ENCODE assay signal across 17 cellular contexts in the genomic region with DNA sequence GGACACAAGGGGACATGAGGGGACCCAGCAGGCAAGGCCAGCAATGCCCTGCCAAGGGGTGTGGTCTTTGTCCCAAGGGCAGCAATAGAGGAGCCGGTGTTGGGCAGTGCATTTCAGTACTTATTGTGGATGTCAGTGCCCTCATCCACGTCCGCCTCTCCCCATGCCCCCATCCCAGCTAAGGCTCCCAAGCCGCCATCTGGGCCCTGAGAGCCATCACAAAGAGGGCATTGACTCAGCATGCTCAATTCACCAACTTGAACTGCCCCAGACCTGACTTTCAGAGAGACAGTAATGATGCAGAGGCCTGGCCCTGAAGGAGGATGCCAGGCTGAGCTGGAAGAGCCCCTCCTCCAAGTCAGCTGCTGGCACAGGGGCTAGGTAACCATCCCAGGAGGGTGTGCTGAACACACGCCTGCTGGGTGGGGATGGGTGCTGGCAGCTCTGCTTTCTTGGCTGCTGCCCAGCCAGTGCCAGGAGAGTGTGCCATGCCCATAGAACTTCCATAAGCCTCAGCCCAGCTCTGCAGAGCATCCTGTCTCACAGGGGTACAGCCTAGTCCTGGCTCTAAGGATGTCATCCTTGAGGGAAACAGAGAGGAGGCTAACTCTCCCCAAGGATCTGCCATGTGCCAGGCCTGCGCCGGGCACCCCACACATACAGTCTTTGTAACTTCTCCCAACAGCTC. TPM values are rescaled to one million over a fixed set of nuclear protein-coding genes. Genes with fewer than 3 reads are reported as not detected.
DNase-seq lines count a peak whose midpoint lies in the region; ATAC-seq and TF ChIP-seq lines count a peak whose summit lies in the region.
"Had no signal": no experiment of that assay in that cellular context is flagged by ENCODE, and none has a peak within 500 bp of the region (broad histone marks: within the 10 kb centered on the region; RNA-seq: fewer than 3 reads in every experiment).

No MANE protein-coding gene starts in this region.

- no peak for ATAC-seq in natural killer cell treated with Interleukin-12 subunit alpha and Interleukin-12 subunit beta and Interleukin-15 and Interleukin-18, amount 100 ng/mL, for 72 hours
- ATAC-seq in HG02642 (IDR thresholded peaks at IDR 0.05; ENCODE audit: poor library complexity, unreplicated experiment): no peak
- ATAC-seq: esophagus mucosa, GM23338 had no signal

- no peak for TF ChIP-seq POLR2A in prostate gland (IDR thresholded peaks at IDR 0.05)

- H3K27ac ChIP-seq in temporal lobe (ENCODE audit: low read depth, low read length) (peak overlapping the region; percentile 76), prostate gland (no peak overlapping the region)

- H3K4me3 ChIP-seq in prostate gland: no peak overlapping the region
- H3K4me3 ChIP-seq: GM23338 had no signal

- intact Hi-C loops in prostate gland (cut with DNase I): no loop called here

- no peaks in the 10 kb centered on the region for H3K27me3 ChIP-seq in prostate gland (replicated peaks; ENCODE audit: insufficient read depth)

- H3K4me1 ChIP-seq in prostate gland (replicated peaks): peaks cover 11% of the 10 kb centered on the region

- H3K9me3 ChIP-seq in prostate gland: no peaks in the 10 kb centered on the region

- H3K36me3 Mint-ChIP-seq in natural killer cell treated with Interleukin-12 subunit alpha and Interleukin-12 subunit beta and Interleukin-15 and Interleukin-18, amount 100 ng/mL, for 72 hours: no peaks in the 10 kb centered on the region
- H3K36me3 Mint-ChIP-seq: mesothelial cell of epicardium had no signal

- H3K27ac Mint-ChIP-seq in natural killer cell treated with Interleukin-12 subunit alpha and Interleukin-12 subunit beta and Interleukin-15 and Interleukin-18, amount 100 ng/mL, for 72 hours: no peak overlapping the region
- H3K27ac Mint-ChIP-seq: activated naive CD4-positive, alpha-beta T cell treated with anti-CD3 and anti-CD28 coated beads for 36 hours; GM23338; mesothelial cell of epicardium had no signal

- 84% methylated on average over 7 of the region's 7 CpGs for WGBS in prostate gland

- no peaks in the 10 kb centered on the region for H3K9me3 Mint-ChIP-seq in natural killer cell treated with Interleukin-12 subunit alpha and Interleukin-12 subunit beta and Interleukin-15 and Interleukin-18, amount 100 ng/mL, for 72 hours
- H3K9me3 Mint-ChIP-seq: activated naive CD4-positive, alpha-beta T cell treated with anti-CD3 and anti-CD28 coated beads for 36 hours; GM23338; mesothelial cell of epicardium had no signal

- no peak overlapping the region for H3K4me3 Mint-ChIP-seq in natural killer cell treated with Interleukin-12 subunit alpha and Interleukin-12 subunit beta and Interleukin-15 and Interleukin-18, amount 100 ng/mL, for 72 hours
- H3K4me3 Mint-ChIP-seq: activated naive CD4-positive, alpha-beta T cell treated with anti-CD3 and anti-CD28 coated beads for 36 hours; CD14-positive monocyte; GM23338; mesothelial cell of epicardium had no signal

- DNase-seq in NCI-H345 (lab: John Stamatoyannopoulos, UW): peak; percentile 2
- no peak for DNase-seq in NCI-H345 treated with DMSO at 0.1 percent for 48 hours (lab: John Stamatoyannopoulos, UW; ENCODE audit: unreplicated experiment)
- peak; percentile 87 for DNase-seq in globus pallidus (ENCODE audit: low spot score)
- DNase-seq in myocyte (ENCODE audit: low read depth): peak; percentile 40
- no peak for DNase-seq in natural killer cell treated with Interleukin-12 subunit alpha and Interleukin-12 subunit beta and Interleukin-15 and Interleukin-18, amount 100 ng/mL, for 72 hours (ENCODE audit: low spot score)
- no peak for DNase-seq in prostate gland (ENCODE audit: low spot score)
- DNase-seq: activated CD4-positive, alpha-beta T cell treated with anti-CD3 and anti-CD28 coated beads, Interleukin-2, amount 50 U/mL, for 48 hours; activated naive CD4-positive, alpha-beta T cell treated with anti-CD3 and anti-CD28 coated beads for 36 hours; DMS79 treated with DMSO at 0.1 percent for 48 hours; RPMI8226; small intestine had no signal

- peaks cover 0 to under 1% of the 10 kb centered on the region in 2 donors for H3K4me1 Mint-ChIP-seq in natural killer cell treated with Interleukin-12 subunit alpha and Interleukin-12 subunit beta and Interleukin-15 and Interleukin-18, amount 100 ng/mL, for 72 hours (ENCODE audit: low read depth in 2 of 2)

- peaks cover 0 to 5% of the 10 kb centered on the region in 2 donors for H3K27me3 Mint-ChIP-seq in natural killer cell treated with Interleukin-12 subunit alpha and Interleukin-12 subunit beta and Interleukin-15 and Interleukin-18, amount 100 ng/mL, for 72 hours

- TF ChIP-seq CTCF in prostate gland (IDR thresholded peaks at IDR 0.05): no peak

- no peaks in the 10 kb centered on the region for H3K36me3 ChIP-seq in prostate gland

RNA-seq across cellular contexts. Expression of a gene that starts 46.5 kb away (rescaled TPM):
- total RNA-seq in myocyte (18.6 and 35.3 TPM in 2 replicates), temporal lobe (80.4 TPM), prostate gland (10 to 100 TPM; 24.2 to 47.7 TPM)
- polyA plus RNA-seq in myocyte (2012): 4.5 TPM
- total RNA-seq in natural killer cell treated with Interleukin-12 subunit alpha and Interleukin-12 subunit beta and Interleukin-15 and Interleukin-18, amount 100 ng/mL, for 72 hours: 1 to 10 TPM; 2.5 to 7.7 TPM

Comparison
In these comparisons a context has a peak if more than half of its experiments do, and no peak if none do; other contexts are left out.
1. DNase-seq: peak in NCI-H345 (single experiment), globus pallidus (single experiment) and myocyte (single experiment); none in NCI-H345 treated with DMSO at 0.1 percent for 48 hours (single experiment), natural killer cell treated with Interleukin-12 subunit alpha and Interleukin-12 subunit beta and Interleukin-15 and Interleukin-18, amount 100 ng/mL, for 72 hours (single experiment) and prostate gland (single experiment).